1 cellular context compared by ENCODE assay signal in the genomic region with DNA sequence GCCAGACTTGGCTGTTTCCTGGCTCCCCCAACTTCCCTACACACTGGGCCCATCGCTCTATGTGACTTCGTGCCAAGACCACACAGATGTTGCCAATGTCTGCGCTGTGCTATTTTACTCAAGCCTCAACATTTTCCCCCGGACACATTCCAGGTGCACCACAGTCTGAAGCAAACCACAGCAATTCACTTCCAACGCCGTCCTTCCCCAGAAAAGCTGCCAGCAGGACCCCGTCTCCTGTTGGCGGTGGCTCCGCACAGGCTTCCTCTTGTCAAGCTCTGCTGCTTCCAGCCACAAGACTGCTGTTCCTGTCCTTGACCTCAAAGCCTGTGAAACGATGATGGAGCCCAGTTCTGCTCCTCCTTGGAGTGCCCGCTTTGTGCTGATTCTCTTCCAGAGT.
TF ChIP-seq lines count a peak whose summit lies in the region.

No MANE protein-coding gene starts in this region.

TF ChIP-seq in GM12878, 131 proteins besides CTCF, POLR2A, EP300 and RAD21 (continued from another document):
- TF ChIP-seq, protein P1, sequence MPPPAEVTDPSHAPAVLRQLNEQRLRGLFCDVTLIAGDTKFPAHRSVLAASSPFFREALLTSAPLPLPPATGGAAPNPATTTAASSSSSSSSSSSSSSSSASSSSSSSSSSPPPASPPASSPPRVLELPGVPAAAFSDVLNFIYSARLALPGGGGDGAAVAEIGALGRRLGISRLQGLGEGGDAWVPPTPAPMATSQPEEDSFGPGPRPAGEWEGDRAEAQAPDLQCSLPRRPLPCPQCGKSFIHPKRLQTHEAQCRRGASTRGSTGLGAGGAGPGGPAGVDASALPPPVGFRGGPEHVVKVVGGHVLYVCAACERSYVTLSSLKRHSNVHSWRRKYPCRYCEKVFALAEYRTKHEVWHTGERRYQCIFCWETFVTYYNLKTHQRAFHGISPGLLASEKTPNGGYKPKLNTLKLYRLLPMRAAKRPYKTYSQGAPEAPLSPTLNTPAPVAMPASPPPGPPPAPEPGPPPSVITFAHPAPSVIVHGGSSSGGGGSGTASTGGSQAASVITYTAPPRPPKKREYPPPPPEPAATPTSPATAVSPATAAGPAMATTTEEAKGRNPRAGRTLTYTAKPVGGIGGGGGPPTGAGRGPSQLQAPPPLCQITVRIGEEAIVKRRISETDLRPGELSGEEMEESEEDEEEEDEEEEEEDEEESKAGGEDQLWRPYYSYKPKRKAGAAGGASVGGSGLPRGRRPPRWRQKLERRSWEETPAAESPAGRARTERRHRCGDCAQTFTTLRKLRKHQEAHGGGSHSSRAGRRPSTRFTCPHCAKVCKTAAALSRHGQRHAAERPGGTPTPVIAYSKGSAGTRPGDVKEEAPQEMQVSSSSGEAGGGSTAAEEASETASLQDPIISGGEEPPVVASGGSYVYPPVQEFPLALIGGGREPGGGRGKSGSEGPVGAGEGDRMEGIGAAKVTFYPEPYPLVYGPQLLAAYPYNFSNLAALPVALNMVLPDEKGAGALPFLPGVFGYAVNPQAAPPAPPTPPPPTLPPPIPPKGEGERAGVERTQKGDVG (CRISPR knock-in tag; IDR thresholded peaks at IDR 0.05), result no peak
- TF ChIP-seq CEBPB (IDR thresholded peaks at IDR 0.05; ENCODE audit: borderline replicate concordance in 1 of 2, low read depth in 2 of 2, low read length in 2 of 2), result no peak
- peak; percentile 38; the same call in 1 of the 2 replicates for TF ChIP-seq PAX5 (IDR thresholded peaks at IDR 0.05; ENCODE audit: borderline replicate concordance, low read depth, low read length)
- TF ChIP-seq CHD2 (IDR thresholded peaks at IDR 0.05; ENCODE audit: borderline replicate concordance, low read depth, low read length), result no peak
- TF ChIP-seq IKZF1 (conservative IDR thresholded peaks at IDR 0.05), result no peak
- no peak for TF ChIP-seq SMAD5 (IDR thresholded peaks at IDR 0.05; ENCODE audit: low read depth)
- no peak for TF ChIP-seq RBBP5 (conservative IDR thresholded peaks at IDR 0.05)
- TF ChIP-seq ZBED1 (IDR thresholded peaks at IDR 0.05; ENCODE audit: borderline replicate concordance), result no peak
- TF ChIP-seq, protein P2, sequence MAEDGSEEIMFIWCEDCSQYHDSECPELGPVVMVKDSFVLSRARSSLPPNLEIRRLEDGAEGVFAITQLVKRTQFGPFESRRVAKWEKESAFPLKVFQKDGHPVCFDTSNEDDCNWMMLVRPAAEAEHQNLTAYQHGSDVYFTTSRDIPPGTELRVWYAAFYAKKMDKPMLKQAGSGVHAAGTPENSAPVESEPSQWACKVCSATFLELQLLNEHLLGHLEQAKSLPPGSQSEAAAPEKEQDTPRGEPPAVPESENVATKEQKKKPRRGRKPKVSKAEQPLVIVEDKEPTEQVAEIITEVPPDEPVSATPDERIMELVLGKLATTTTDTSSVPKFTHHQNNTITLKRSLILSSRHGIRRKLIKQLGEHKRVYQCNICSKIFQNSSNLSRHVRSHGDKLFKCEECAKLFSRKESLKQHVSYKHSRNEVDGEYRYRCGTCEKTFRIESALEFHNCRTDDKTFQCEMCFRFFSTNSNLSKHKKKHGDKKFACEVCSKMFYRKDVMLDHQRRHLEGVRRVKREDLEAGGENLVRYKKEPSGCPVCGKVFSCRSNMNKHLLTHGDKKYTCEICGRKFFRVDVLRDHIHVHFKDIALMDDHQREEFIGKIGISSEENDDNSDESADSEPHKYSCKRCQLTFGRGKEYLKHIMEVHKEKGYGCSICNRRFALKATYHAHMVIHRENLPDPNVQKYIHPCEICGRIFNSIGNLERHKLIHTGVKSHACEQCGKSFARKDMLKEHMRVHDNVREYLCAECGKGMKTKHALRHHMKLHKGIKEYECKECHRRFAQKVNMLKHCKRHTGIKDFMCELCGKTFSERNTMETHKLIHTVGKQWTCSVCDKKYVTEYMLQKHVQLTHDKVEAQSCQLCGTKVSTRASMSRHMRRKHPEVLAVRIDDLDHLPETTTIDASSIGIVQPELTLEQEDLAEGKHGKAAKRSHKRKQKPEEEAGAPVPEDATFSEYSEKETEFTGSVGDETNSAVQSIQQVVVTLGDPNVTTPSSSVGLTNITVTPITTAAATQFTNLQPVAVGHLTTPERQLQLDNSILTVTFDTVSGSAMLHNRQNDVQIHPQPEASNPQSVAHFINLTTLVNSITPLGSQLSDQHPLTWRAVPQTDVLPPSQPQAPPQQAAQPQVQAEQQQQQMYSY (CRISPR knock-in tag; IDR thresholded peaks at IDR 0.05), result no peak
- peak; percentile 69 for TF ChIP-seq EED (IDR thresholded peaks at IDR 0.05; ENCODE audit: low read depth)
- TF ChIP-seq JUND (IDR thresholded peaks at IDR 0.05; ENCODE audit: low read depth, low read length), result no peak
- TF ChIP-seq YY1 (IDR thresholded peaks at IDR 0.05; ENCODE audit: low read depth, low read length), result no peak
- TF ChIP-seq, protein P3, sequence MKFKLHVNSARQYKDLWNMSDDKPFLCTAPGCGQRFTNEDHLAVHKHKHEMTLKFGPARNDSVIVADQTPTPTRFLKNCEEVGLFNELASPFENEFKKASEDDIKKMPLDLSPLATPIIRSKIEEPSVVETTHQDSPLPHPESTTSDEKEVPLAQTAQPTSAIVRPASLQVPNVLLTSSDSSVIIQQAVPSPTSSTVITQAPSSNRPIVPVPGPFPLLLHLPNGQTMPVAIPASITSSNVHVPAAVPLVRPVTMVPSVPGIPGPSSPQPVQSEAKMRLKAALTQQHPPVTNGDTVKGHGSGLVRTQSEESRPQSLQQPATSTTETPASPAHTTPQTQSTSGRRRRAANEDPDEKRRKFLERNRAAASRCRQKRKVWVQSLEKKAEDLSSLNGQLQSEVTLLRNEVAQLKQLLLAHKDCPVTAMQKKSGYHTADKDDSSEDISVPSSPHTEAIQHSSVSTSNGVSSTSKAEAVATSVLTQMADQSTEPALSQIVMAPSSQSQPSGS (IDR thresholded peaks at IDR 0.05; ENCODE audit: low read length), result no peak
- no peak for TF ChIP-seq TCF7 (IDR thresholded peaks at IDR 0.05; ENCODE audit: borderline replicate concordance)
- no peak for TF ChIP-seq SPI1 (IDR thresholded peaks at IDR 0.05; ENCODE audit: borderline replicate concordance, insufficient read depth, low read depth, low read length)
- no peak for TF ChIP-seq KLF5 (IDR thresholded peaks at IDR 0.05; ENCODE audit: partially characterized antibody)
- no peak for TF ChIP-seq HDGF (IDR thresholded peaks at IDR 0.05)
- no peak for TF ChIP-seq SREBF2 (IDR thresholded peaks at IDR 0.05; ENCODE audit: low read length)
- TF ChIP-seq SIN3A (IDR thresholded peaks at IDR 0.05; ENCODE audit: low read depth, low read length), result no peak
- TF ChIP-seq, protein P4, sequence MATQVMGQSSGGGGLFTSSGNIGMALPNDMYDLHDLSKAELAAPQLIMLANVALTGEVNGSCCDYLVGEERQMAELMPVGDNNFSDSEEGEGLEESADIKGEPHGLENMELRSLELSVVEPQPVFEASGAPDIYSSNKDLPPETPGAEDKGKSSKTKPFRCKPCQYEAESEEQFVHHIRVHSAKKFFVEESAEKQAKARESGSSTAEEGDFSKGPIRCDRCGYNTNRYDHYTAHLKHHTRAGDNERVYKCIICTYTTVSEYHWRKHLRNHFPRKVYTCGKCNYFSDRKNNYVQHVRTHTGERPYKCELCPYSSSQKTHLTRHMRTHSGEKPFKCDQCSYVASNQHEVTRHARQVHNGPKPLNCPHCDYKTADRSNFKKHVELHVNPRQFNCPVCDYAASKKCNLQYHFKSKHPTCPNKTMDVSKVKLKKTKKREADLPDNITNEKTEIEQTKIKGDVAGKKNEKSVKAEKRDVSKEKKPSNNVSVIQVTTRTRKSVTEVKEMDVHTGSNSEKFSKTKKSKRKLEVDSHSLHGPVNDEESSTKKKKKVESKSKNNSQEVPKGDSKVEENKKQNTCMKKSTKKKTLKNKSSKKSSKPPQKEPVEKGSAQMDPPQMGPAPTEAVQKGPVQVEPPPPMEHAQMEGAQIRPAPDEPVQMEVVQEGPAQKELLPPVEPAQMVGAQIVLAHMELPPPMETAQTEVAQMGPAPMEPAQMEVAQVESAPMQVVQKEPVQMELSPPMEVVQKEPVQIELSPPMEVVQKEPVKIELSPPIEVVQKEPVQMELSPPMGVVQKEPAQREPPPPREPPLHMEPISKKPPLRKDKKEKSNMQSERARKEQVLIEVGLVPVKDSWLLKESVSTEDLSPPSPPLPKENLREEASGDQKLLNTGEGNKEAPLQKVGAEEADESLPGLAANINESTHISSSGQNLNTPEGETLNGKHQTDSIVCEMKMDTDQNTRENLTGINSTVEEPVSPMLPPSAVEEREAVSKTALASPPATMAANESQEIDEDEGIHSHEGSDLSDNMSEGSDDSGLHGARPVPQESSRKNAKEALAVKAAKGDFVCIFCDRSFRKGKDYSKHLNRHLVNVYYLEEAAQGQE (IDR thresholded peaks at IDR 0.05; ENCODE audit: low read depth, low read length), result no peak
